8 cellular contexts compared by ENCODE assay signal in genomic region chr4:154807042-154807630, GRCh38. TPM values are rescaled to one million over a fixed set of nuclear protein-coding genes. Genes with fewer than 3 reads are reported as not detected.
A peak's percentile ranks its signal among the peaks of the same experiment; 100 is the strongest.
DNase-seq lines count a peak whose midpoint lies in the region; ATAC-seq and TF ChIP-seq lines count a peak whose summit lies in the region.

No MANE protein-coding gene starts in this region.

- H3F3A ChIP-seq in SK-N-SH (replicated peaks; ENCODE audit: insufficient read depth): no peaks in the 10 kb centered on the region

- no peak overlapping the region for H2AFZ ChIP-seq in SK-N-SH (ENCODE audit: low read depth)

- DNase-seq in CD8-positive, alpha-beta T cell: no peak
- DNase-seq in SK-N-SH: peak; percentile 24
- DNase-seq in NCI-H128 (lab: John Stamatoyannopoulos, UW; ENCODE audit: unreplicated experiment): no peak
- DNase-seq in activated CD4-positive, alpha-beta T cell treated with anti-CD3 and anti-CD28 coated beads for 4 hours: no peak
- DNase-seq in anterior cingulate cortex (lab: John Stamatoyannopoulos, UW): no peak

- no peaks in the 10 kb centered on the region for H3K9me3 ChIP-seq in CD8-positive, alpha-beta T cell (ENCODE audit: low read length)
- H3K9me3 ChIP-seq in SK-N-SH: no peaks in the 10 kb centered on the region
- no peaks in the 10 kb centered on the region for H3K9me3 ChIP-seq in gastroesophageal sphincter

- H3K9ac ChIP-seq in SK-N-SH: no peak overlapping the region

- ATAC-seq in CD8-positive, alpha-beta T cell: no peak
- ATAC-seq in GM19023 (IDR thresholded peaks at IDR 0.05; ENCODE audit: unreplicated experiment): peak; percentile 69
- peak; percentile 85 for ATAC-seq in HG03439 (IDR thresholded peaks at IDR 0.05; ENCODE audit: unreplicated experiment)
- no peak for ATAC-seq in gastroesophageal sphincter

- H3K4me3 Mint-ChIP-seq in CD8-positive, alpha-beta T cell: no peak overlapping the region

- POLR2A ChIA-PET in CD8-positive, alpha-beta T cell (lab: Charles Lee): no interaction called here
- POLR2A ChIA-PET in SK-N-SH (lab: Yijun Ruan, JAX): no interaction called here

- TF ChIP-seq CTCF in CD8-positive, alpha-beta T cell (IDR thresholded peaks at IDR 0.05): peak; percentile 52
- peak; percentile 86 for TF ChIP-seq CTCF in SK-N-SH (IDR thresholded peaks at IDR 0.05)
- peak; percentile 23 to 40 (median 36) for TF ChIP-seq CTCF in gastroesophageal sphincter (IDR thresholded peaks at IDR 0.05)

- H3K9me3 Mint-ChIP-seq in CD8-positive, alpha-beta T cell: no peaks in the 10 kb centered on the region

- H3K36me3 Mint-ChIP-seq in CD8-positive, alpha-beta T cell: no peaks in the 10 kb centered on the region

- H3K27ac ChIP-seq in CD8-positive, alpha-beta T cell (ENCODE audit: low read depth, low read length): no peak overlapping the region
- H3K27ac ChIP-seq in SK-N-SH (ENCODE audit: low read depth in 2 of 2, low read length in 1 of 2): no peak overlapping the region
- no peak overlapping the region for H3K27ac ChIP-seq in gastroesophageal sphincter

- no peaks in the 10 kb centered on the region for H3K9me2 ChIP-seq in SK-N-SH

- H3K27me3 Mint-ChIP-seq in CD8-positive, alpha-beta T cell (ENCODE audit: low read depth): no peaks in the 10 kb centered on the region

- no peaks in the 10 kb centered on the region for H3K79me2 ChIP-seq in SK-N-SH (ENCODE audit: insufficient read depth)

- no peaks in the 10 kb centered on the region for H3K4me1 ChIP-seq in CD8-positive, alpha-beta T cell (ENCODE audit: insufficient read depth, low read length)
- H3K4me1 ChIP-seq in SK-N-SH (ENCODE audit: control insufficient read depth in 1 of 2, insufficient read depth in 2 of 2, low read depth in 1 of 2, low read length in 1 of 2) (no peaks in the 10 kb centered on the region; a peak in 1 of 4 replicates), gastroesophageal sphincter (no peaks in the 10 kb centered on the region)

- no peaks in the 10 kb centered on the region for H3K36me3 ChIP-seq in CD8-positive, alpha-beta T cell (ENCODE audit: insufficient read depth, low read length)
- no peaks in the 10 kb centered on the region for H3K36me3 ChIP-seq in SK-N-SH (replicated peaks in 1 of 2; ENCODE audit: control insufficient read depth in 1 of 2, insufficient read depth in 2 of 2, low read length in 1 of 2)
- no peaks in the 10 kb centered on the region for H3K36me3 ChIP-seq in gastroesophageal sphincter

- CTCF ChIA-PET in CD8-positive, alpha-beta T cell (lab: Charles Lee): interaction anchor here (0.6 kb wide), 1 partner anchor 976 kb away, joined by 3 read pairs; no protein-coding TSS in a partner anchor
- CTCF ChIA-PET in SK-N-SH (lab: Yijun Ruan, JAX): interaction anchor here (0.6 to 3.2 kb wide), 48 partner anchors 10 to 1186 kb away, joined by 3 to 36 read pairs (median 4); no protein-coding TSS in a partner anchor

- no peak overlapping the region for H3K4me3 ChIP-seq in CD8-positive, alpha-beta T cell (ENCODE audit: low read depth, low read length)
- peak overlapping the region in 1 of 2 experiments; percentile 1; a peak in 1 of 4 replicates for H3K4me3 ChIP-seq in SK-N-SH (ENCODE audit: low read depth in 2 of 2, low read length in 1 of 2)
- H3K4me3 ChIP-seq in gastroesophageal sphincter: no peak overlapping the region

- WGBS in SK-N-SH (ENCODE audit: low lambda C conversion rate): 4% methylated on average over 3 of the region's 3 CpGs
- WGBS in gastroesophageal sphincter (ENCODE audit: low coverage in 1 of 2), 2 donors: 13% methylated on average over 3 of the region's 3 CpGs

- TF ChIP-seq RAD21 in SK-N-SH (IDR thresholded peaks at IDR 0.05; ENCODE audit: low read length): peak; percentile 84

- TF ChIP-seq POLR2A in gastroesophageal sphincter (IDR thresholded peaks at IDR 0.05): no peak

- H3K27ac Mint-ChIP-seq in CD8-positive, alpha-beta T cell: no peak overlapping the region

- TF ChIP-seq EP300 in SK-N-SH (IDR thresholded peaks at IDR 0.05; ENCODE audit: borderline replicate concordance in 1 of 2, low read depth in 1 of 2, low read length in 1 of 2) (no peak), gastroesophageal sphincter (IDR thresholded peaks at IDR 0.05) (no peak)

- H3K27me3 ChIP-seq in CD8-positive, alpha-beta T cell (ENCODE audit: insufficient read depth, low read length): no peaks in the 10 kb centered on the region
- no peaks in the 10 kb centered on the region for H3K27me3 ChIP-seq in SK-N-SH (ENCODE audit: insufficient read depth)
- no peaks in the 10 kb centered on the region for H3K27me3 ChIP-seq in gastroesophageal sphincter

- peak overlapping the region; percentile 36; the same call in 1 of the 2 replicates for H3K4me2 ChIP-seq in SK-N-SH

- H3K4me1 Mint-ChIP-seq in CD8-positive, alpha-beta T cell (ENCODE audit: low read depth): peaks cover 1% of the 10 kb centered on the region

- intact Hi-C loops in CD8-positive, alpha-beta T cell (cut with DNase I, micrococcal nuclease): loop anchor here in 1 of 2 experiments (5.0 kb wide), 1 partner anchor 570 kb away; the partner anchor contains the start of gene MAP9

- H4K20me1 ChIP-seq in SK-N-SH (ENCODE audit: insufficient read depth): no peaks in the 10 kb centered on the region

TF ChIP-seq in SK-N-SH, 30 proteins besides CTCF, POLR2A, EP300 and RAD21:
- TF ChIP-seq SMC3 (IDR thresholded peaks at IDR 0.05; ENCODE audit: low read depth, low read length) (peak; percentile 62), SIN3A (IDR thresholded peaks at IDR 0.05; ENCODE audit: borderline replicate concordance, low read depth, low read length) (no peak), GABPA (IDR thresholded peaks at IDR 0.05; ENCODE audit: low read depth) (no peak), POLR2AphosphoS5 (IDR thresholded peaks at IDR 0.05; ENCODE audit: low read depth, low read length) (no peak), RXRA (IDR thresholded peaks at IDR 0.05; ENCODE audit: borderline replicate concordance, low read depth) (no peak), IRF3 (IDR thresholded peaks at IDR 0.05; ENCODE audit: low read depth, low read length) (no peak), TEAD4 (IDR thresholded peaks at IDR 0.05; ENCODE audit: borderline replicate concordance, insufficient read depth) (no peak)
- TF ChIP-seq, protein P1, sequence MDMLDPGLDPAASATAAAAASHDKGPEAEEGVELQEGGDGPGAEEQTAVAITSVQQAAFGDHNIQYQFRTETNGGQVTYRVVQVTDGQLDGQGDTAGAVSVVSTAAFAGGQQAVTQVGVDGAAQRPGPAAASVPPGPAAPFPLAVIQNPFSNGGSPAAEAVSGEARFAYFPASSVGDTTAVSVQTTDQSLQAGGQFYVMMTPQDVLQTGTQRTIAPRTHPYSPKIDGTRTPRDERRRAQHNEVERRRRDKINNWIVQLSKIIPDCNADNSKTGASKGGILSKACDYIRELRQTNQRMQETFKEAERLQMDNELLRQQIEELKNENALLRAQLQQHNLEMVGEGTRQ (IDR thresholded peaks at IDR 0.05; ENCODE audit: borderline replicate concordance, low read depth, low read length): no peak

RNA-seq across cellular contexts. Expression of gene RBM46, which starts 26.1 kb away (rescaled TPM):
- total RNA-seq in CD8-positive, alpha-beta T cell: not detected
- polyA plus RNA-seq in SK-N-SH (2012; rRNA removed): not detected in 2 replicates
- not detected in 2 replicates for polyA plus RNA-seq in SK-N-SH (2012; cell fraction: cytosol; rRNA removed)
- polyA plus RNA-seq in SK-N-SH (2012; cell fraction: nucleus; rRNA removed): not detected in 2 replicates
- total RNA-seq in gastroesophageal sphincter: under 1 TPM in 1 of 4 donors, not detected in 3; 0.08 TPM

Comparison
In these comparisons a context has a peak if more than half of its experiments do, and no peak if none do; other contexts are left out.
1. ATAC-seq: peak in GM19023 (single experiment) and HG03439 (single experiment); none in CD8-positive, alpha-beta T cell (single experiment) and gastroesophageal sphincter (single experiment).
2. CTCF ChIP-seq: peak in every context shown above with its lines; median percentile 86 in SK-N-SH; 52 in CD8-positive, alpha-beta T cell; 36 in gastroesophageal sphincter.